In genomic region chr7:45506059-45506458, GRCh38 we compare ENCODE assay signal across 1 cellular context.
A peak's percentile ranks its signal among the peaks of the same experiment; 100 is the strongest.
TF ChIP-seq lines count a peak whose summit lies in the region.

No MANE protein-coding gene starts in this region.

TF ChIP-seq in K562, 482 proteins besides CTCF, POLR2A, EP300 and RAD21 (continued from another document):
- TF ChIP-seq ZBTB40 (IDR thresholded peaks at IDR 0.05), result peak; percentile 25; the same call in 1 of the 2 replicates
- TF ChIP-seq ZBTB40 (CRISPR knock-in tag; IDR thresholded peaks at IDR 0.05), result no peak
- peak; percentile 2; the same call in 1 of the 2 replicates for TF ChIP-seq SPI1 (IDR thresholded peaks at IDR 0.05; ENCODE audit: borderline replicate concordance, low read depth, low read length)
- TF ChIP-seq PYGO2 (tag; IDR thresholded peaks at IDR 0.05), result no peak
